Comparison of ENCODE assay signal across 1 cellular context in the genomic region with DNA sequence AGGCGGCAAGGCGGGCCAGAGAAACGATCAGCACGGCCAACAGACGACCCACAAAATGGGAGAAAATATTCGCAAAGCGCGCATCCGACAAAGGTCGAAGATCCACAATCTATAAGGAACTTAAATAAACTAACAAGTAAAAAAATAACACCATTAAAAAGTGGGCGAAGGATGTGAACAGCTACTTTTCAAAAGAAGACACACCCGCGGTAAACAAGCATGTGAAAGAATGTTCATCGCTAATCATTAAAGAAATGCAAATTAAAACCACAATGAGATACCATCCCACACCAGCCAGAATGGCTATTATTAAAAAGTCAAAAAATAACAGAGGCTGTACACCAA.
TF ChIP-seq lines count a peak whose summit lies in the region.

No MANE protein-coding gene starts in this region.

TF ChIP-seq in GM23338, 12 proteins besides CTCF, POLR2A, EP300 and RAD21 (continued from another document):
- no peak for TF ChIP-seq ZNF462 (CRISPR knock-in tag; IDR thresholded peaks at IDR 0.05)
- TF ChIP-seq CREB1 (CRISPR knock-in tag; IDR thresholded peaks at IDR 0.05; ENCODE audit: low read depth) = no peak
- TF ChIP-seq ETS1 (IDR thresholded peaks at IDR 0.05) = no peak
- TF ChIP-seq STAT1 (IDR thresholded peaks at IDR 0.05; ENCODE audit: unreplicated experiment) = no peak
- TF ChIP-seq POLR2AphosphoS5 (IDR thresholded peaks at IDR 0.05; ENCODE audit: low read depth) = no peak
- no peak for TF ChIP-seq ZNF331 (CRISPR knock-in tag; IDR thresholded peaks at IDR 0.05; ENCODE audit: low read depth)
- TF ChIP-seq JUNB (IDR thresholded peaks at IDR 0.05; ENCODE audit: unreplicated experiment) = no peak
- TF ChIP-seq ZNF114 (CRISPR knock-in tag; IDR thresholded peaks at IDR 0.05) = no peak
- TF ChIP-seq NANOG (IDR thresholded peaks at IDR 0.05; ENCODE audit: borderline replicate concordance) = no peak
- TF ChIP-seq EZH2phosphoT487 (IDR thresholded peaks at IDR 0.05; ENCODE audit: unreplicated experiment) = no peak
- no peak for TF ChIP-seq EZH2 (IDR thresholded peaks at IDR 0.05; ENCODE audit: low read depth, unreplicated experiment)
